ENCODE assay signal across 19 cellular contexts in genomic region chr2:162014751-162015150, GRCh38. TPM values are rescaled to one million over a fixed set of nuclear protein-coding genes. Genes with fewer than 3 reads are reported as not detected.
DNase-seq lines count a peak whose midpoint lies in the region; ATAC-seq and TF ChIP-seq lines count a peak whose summit lies in the region.
"Had no signal": no experiment of that assay in that cellular context is flagged by ENCODE, and none has a peak within 500 bp of the region (broad histone marks: within the 10 kb centered on the region; RNA-seq: fewer than 3 reads in every experiment).

No MANE protein-coding gene starts in this region.

- H3K79me1 ChIP-seq in neuronal stem cell (ENCODE audit: low read depth, low read length), result no peaks in the 10 kb centered on the region

- H3K4me2 ChIP-seq in DND-41 (ENCODE audit: insufficient read depth, low read length), result no peak overlapping the region
- H3K4me2 ChIP-seq in neuronal stem cell (ENCODE audit: insufficient read depth, low read length, poor library complexity, severe bottlenecking), result no peak overlapping the region

- H3K9me3 Mint-ChIP-seq in CD4-positive, CD25-positive, alpha-beta regulatory T cell, result no peaks in the 10 kb centered on the region
- no peaks in the 10 kb centered on the region for H3K9me3 Mint-ChIP-seq in activated CD4-positive, alpha-beta memory T cell treated with anti-CD3 and anti-CD28 coated beads, Interleukin-2, amount 10 ng/mL, durations not matched to agents 7 days and 5 days
- H3K9me3 Mint-ChIP-seq: effector memory CD8-positive, alpha-beta T cell had no signal

- peak overlapping the region; percentile 86 for H3K27ac ChIP-seq in CD4-positive, CD25-positive, alpha-beta regulatory T cell (ENCODE audit: insufficient read depth, low read length, poor library complexity, severe bottlenecking)
- peak overlapping the region; percentile 72 for H3K27ac ChIP-seq in DND-41 (ENCODE audit: low read length)
- no peak overlapping the region for H3K27ac ChIP-seq in neuronal stem cell (replicated peaks; ENCODE audit: low read length)
- H3K27ac ChIP-seq: foreskin keratinocyte, SJCRH30 had no signal

- no peaks in the 10 kb centered on the region for H3K27me3 ChIP-seq in CD4-positive, CD25-positive, alpha-beta regulatory T cell (ENCODE audit: control insufficient read depth, insufficient read depth, low read length)
- no peaks in the 10 kb centered on the region for H3K27me3 ChIP-seq in DND-41 (ENCODE audit: insufficient read depth, low read length, poor library complexity)
- no peaks in the 10 kb centered on the region for H3K27me3 ChIP-seq in neuronal stem cell (ENCODE audit: control insufficient read depth in 3 of 3, insufficient read depth in 3 of 3, low read depth in 1 of 3, low read length in 3 of 3)
- H3K27me3 ChIP-seq: foreskin keratinocyte, sigmoid colon had no signal

- no peak overlapping the region for H2BK12ac ChIP-seq in neuronal stem cell (ENCODE audit: low read length)

- H3K27ac Mint-ChIP-seq in CD4-positive, CD25-positive, alpha-beta regulatory T cell, result peak overlapping the region; percentile 92 to 97 (median 96)
- H3K27ac Mint-ChIP-seq in activated CD4-positive, alpha-beta memory T cell treated with anti-CD3 and anti-CD28 coated beads, Interleukin-2, amount 10 ng/mL, durations not matched to agents 7 days and 5 days, result peak overlapping the region; percentile 15
- H3K27ac Mint-ChIP-seq: B cell had no signal

- H3K4me1 ChIP-seq in CD4-positive, CD25-positive, alpha-beta regulatory T cell (ENCODE audit: control insufficient read depth, insufficient read depth, low read length, poor library complexity, severe bottlenecking), result peaks cover 42% of the 10 kb centered on the region
- peaks cover 66% of the 10 kb centered on the region for H3K4me1 ChIP-seq in DND-41 (ENCODE audit: insufficient read depth, low read length)
- H3K4me1 ChIP-seq in neuronal stem cell (ENCODE audit: control insufficient read depth in 2 of 2, insufficient read depth in 1 of 2, low read depth in 1 of 2, low read length in 2 of 2), result peaks cover 3 to 6% of the 10 kb centered on the region in 2 donors
- H3K4me1 ChIP-seq: foreskin keratinocyte, SJCRH30 had no signal

- no peaks in the 10 kb centered on the region for H3K27me3 Mint-ChIP-seq in CD4-positive, CD25-positive, alpha-beta regulatory T cell
- no peaks in the 10 kb centered on the region for H3K27me3 Mint-ChIP-seq in activated CD4-positive, alpha-beta memory T cell treated with anti-CD3 and anti-CD28 coated beads, Interleukin-2, amount 10 ng/mL, durations not matched to agents 7 days and 5 days
- H3K27me3 Mint-ChIP-seq: effector memory CD8-positive, alpha-beta T cell had no signal

- no peak overlapping the region for H4K8ac ChIP-seq in neuronal stem cell (ENCODE audit: low read depth, low read length)

- H3K9me3 ChIP-seq in CD4-positive, CD25-positive, alpha-beta regulatory T cell (ENCODE audit: control insufficient read depth in 2 of 2, low read length in 2 of 2), result no peaks in the 10 kb centered on the region
- no peaks in the 10 kb centered on the region for H3K9me3 ChIP-seq in DND-41 (ENCODE audit: insufficient read depth, low read length, severe bottlenecking)
- H3K9me3 ChIP-seq in neuronal stem cell (replicated peaks in 1 of 2; ENCODE audit: control insufficient read depth in 2 of 2, insufficient read depth in 1 of 2, low read depth in 1 of 2, low read length in 2 of 2), result peaks cover 0 to 2% of the 10 kb centered on the region in 2 donors
- H3K9me3 ChIP-seq: sigmoid colon, SJCRH30 had no signal

- no peak for DNase-seq in CD4-positive, CD25-positive, alpha-beta regulatory T cell
- DNase-seq in DND-41 (no peak), fibroblast of peridontal ligament (ENCODE audit: extremely low read depth) (peak; percentile 53), activated gamma-delta T cell (lab: John Stamatoyannopoulos, UW) (no peak), neuronal stem cell (ENCODE audit: low spot score) (no peak)
- no peak for DNase-seq in activated CD4-positive, alpha-beta memory T cell treated with anti-CD3 and anti-CD28 coated beads, Interleukin-2, amount 10 ng/mL, durations not matched to agents 7 days and 5 days
- DNase-seq: activated CD8-positive, alpha-beta memory T cell treated with anti-CD3 and anti-CD28 coated beads for 24 hours; activated naive CD4-positive, alpha-beta T cell treated with Interleukin-2 at 50 U/mL for 16 hours; effector memory CD8-positive, alpha-beta T cell; foreskin keratinocyte; left cardiac atrium; NCI-H69; sigmoid colon; SJCRH30; stimulated activated CD4-positive, alpha-beta T cell treated with anti-CD3 and anti-CD28 coated beads, Interleukin-4, amount 100 ng/mL, for 24 hours; stimulated activated CD8-positive, alpha-beta memory T cell treated with anti-CD3 and anti-CD28 coated beads, Interleukin-4, amount 100 ng/mL, for 48 hours had no signal

- H2BK5ac ChIP-seq in neuronal stem cell (ENCODE audit: low read length), result no peak overlapping the region

- H4K91ac ChIP-seq in neuronal stem cell (ENCODE audit: low read depth, low read length, poor library complexity), result no peak overlapping the region

- H2AFZ ChIP-seq in DND-41 (ENCODE audit: low read depth, low read length), result no peak overlapping the region
- H2AFZ ChIP-seq in neuronal stem cell (ENCODE audit: low read length), result no peak overlapping the region

- H2AK5ac ChIP-seq in neuronal stem cell (ENCODE audit: low read depth, low read length), result no peak overlapping the region

- H3K18ac ChIP-seq in neuronal stem cell (ENCODE audit: low read length), result no peak overlapping the region

- CTCF ChIA-PET in activated CD4-positive, alpha-beta memory T cell treated with anti-CD3 and anti-CD28 coated beads, Interleukin-2, amount 10 ng/mL, durations not matched to agents 7 days and 5 days (lab: Charles Lee), result interaction anchor here (1.5 kb wide), 1 partner anchor 9 kb away, joined by 5 read pairs; no protein-coding TSS in a partner anchor

- no peak overlapping the region for H2BK120ac ChIP-seq in neuronal stem cell (ENCODE audit: low read depth, low read length)

- peaks cover 22% of the 10 kb centered on the region for H3K36me3 Mint-ChIP-seq in CD4-positive, CD25-positive, alpha-beta regulatory T cell
- peaks cover 91% of the 10 kb centered on the region for H3K36me3 Mint-ChIP-seq in activated CD4-positive, alpha-beta memory T cell treated with anti-CD3 and anti-CD28 coated beads, Interleukin-2, amount 10 ng/mL, durations not matched to agents 7 days and 5 days (ENCODE audit: low read depth)

- H3K4me3 ChIP-seq in CD4-positive, CD25-positive, alpha-beta regulatory T cell (ENCODE audit: low read depth, low read length), result no peak overlapping the region
- no peak overlapping the region for H3K4me3 ChIP-seq in DND-41 (ENCODE audit: low read depth in 1 of 2, low read length in 2 of 2)
- H3K4me3 ChIP-seq in neuronal stem cell (ENCODE audit: low read length in 2 of 2), result no peak overlapping the region
- H3K4me3 ChIP-seq: sigmoid colon, SJCRH30 had no signal

- no CpG with 5 or more reads among the region's 6 CpGs for WGBS in neuronal stem cell (ENCODE audit: extremely low coverage in 2 of 2, insufficient read length in 2 of 2, insufficient replicate concordance in 1 of 2), 2 donors

- H3K23ac ChIP-seq in neuronal stem cell (ENCODE audit: low read depth, low read length, poor library complexity), result no peak overlapping the region

- no peaks in the 10 kb centered on the region for H3K36me3 ChIP-seq in CD4-positive, CD25-positive, alpha-beta regulatory T cell (ENCODE audit: control insufficient read depth, insufficient read depth, low read length)
- H3K36me3 ChIP-seq in DND-41 (ENCODE audit: insufficient read depth, low read length) (peaks cover 80% of the 10 kb centered on the region), neuronal stem cell (replicated peaks in 1 of 2; ENCODE audit: control insufficient read depth in 2 of 2, insufficient read depth in 2 of 2, low read length in 2 of 2) (no peaks in the 10 kb centered on the region)
- H3K36me3 ChIP-seq: SJCRH30 had no signal

- H3K9ac ChIP-seq in DND-41 (ENCODE audit: low read depth, low read length) (peak overlapping the region; percentile 37; the same call in 1 of the 2 replicates), neuronal stem cell (ENCODE audit: low read depth, low read length, poor library complexity) (no peak overlapping the region)

- no peak overlapping the region for H3K4ac ChIP-seq in neuronal stem cell (ENCODE audit: low read length)

- H3K14ac ChIP-seq in neuronal stem cell (ENCODE audit: low read length), result no peak overlapping the region

- TF ChIP-seq CTCF in DND-41 (IDR thresholded peaks at IDR 0.05; ENCODE audit: borderline replicate concordance, extremely low read depth, low read length, poor library complexity, severe bottlenecking), result no peak

- peak overlapping the region in 1 of 4 donors; percentile 14 for H3K4me3 Mint-ChIP-seq in CD4-positive, CD25-positive, alpha-beta regulatory T cell
- H3K4me3 Mint-ChIP-seq in activated CD4-positive, alpha-beta memory T cell treated with anti-CD3 and anti-CD28 coated beads, Interleukin-2, amount 10 ng/mL, durations not matched to agents 7 days and 5 days, result no peak overlapping the region
- H3K4me3 Mint-ChIP-seq: B cell had no signal

- no peak overlapping the region for H2BK15ac ChIP-seq in neuronal stem cell (ENCODE audit: low read length)

- POLR2A ChIA-PET in activated CD4-positive, alpha-beta memory T cell treated with anti-CD3 and anti-CD28 coated beads, Interleukin-2, amount 10 ng/mL, durations not matched to agents 7 days and 5 days (lab: Charles Lee), result interaction anchor here (1.7 to 7.1 kb wide), 4 partner anchors 10 to 62 kb away, joined by 5 to 113 read pairs (median 40); partner anchors contain the start of gene DPP4

- H3K4me1 Mint-ChIP-seq in CD4-positive, CD25-positive, alpha-beta regulatory T cell, result peaks cover 26 to 65% (median 53%) of the 10 kb centered on the region in 4 donors
- H3K4me1 Mint-ChIP-seq in activated CD4-positive, alpha-beta memory T cell treated with anti-CD3 and anti-CD28 coated beads, Interleukin-2, amount 10 ng/mL, durations not matched to agents 7 days and 5 days, result peaks cover 70% of the 10 kb centered on the region

- 0 out of 2 replicates have a peak, but pooled peaks cover 4% of the 10 kb centered on the region for H3K79me2 ChIP-seq in DND-41 (ENCODE audit: insufficient read depth, low read length)

- H4K20me1 ChIP-seq in DND-41 (ENCODE audit: insufficient read depth, low read length), result no peaks in the 10 kb centered on the region

- no peak for ATAC-seq in CD4-positive, CD25-positive, alpha-beta regulatory T cell (ENCODE audit: low read depth in 2 of 2)
- ATAC-seq in DND-41 (ENCODE audit: insufficient read depth, low read depth), result no peak
- ATAC-seq in activated CD4-positive, CD25-positive, alpha-beta regulatory T cell treated with anti-CD3 and anti-CD28 coated beads, Interleukin-2, amount 50 U/mL, for 24 hours, result no peak
- ATAC-seq: effector memory CD8-positive, alpha-beta T cell; foreskin keratinocyte; left cardiac atrium had no signal

RNA-seq across cellular contexts. Expression of gene DPP4, which starts 59.3 kb away (rescaled TPM):
- 12.6 TPM for total RNA-seq in CD4-positive, CD25-positive, alpha-beta regulatory T cell
- polyA plus RNA-seq in CD4-positive, CD25-positive, alpha-beta regulatory T cell, result 10 to 100 TPM; 22.3 to 40.8 (median 29.9) TPM
- total RNA-seq in activated CD4-positive, alpha-beta memory T cell treated with anti-CD3 and anti-CD28 coated beads, Interleukin-2, amount 10 ng/mL, durations not matched to agents 7 days and 5 days, result 100 to 1,000 TPM; 122 to 126 TPM
- 0.49 TPM for polyA plus RNA-seq in neuronal stem cell (2013, experiment 1 of 2)
- 0.46 TPM for polyA plus RNA-seq in neuronal stem cell (2013, experiment 2 of 2)
- total RNA-seq: osteocyte, SJCRH30 had no signal
